17 cellular contexts compared by ENCODE assay signal in genomic region chr10:118373786-118374185, GRCh38. TPM values are rescaled to one million over a fixed set of nuclear protein-coding genes. Genes with fewer than 3 reads are reported as not detected.
DNase-seq lines count a peak whose midpoint lies in the region; FAIRE-seq and TF ChIP-seq lines count a peak whose summit lies in the region.
"Had no signal": no experiment of that assay in that cellular context is flagged by ENCODE, and none has a peak within 500 bp of the region (broad histone marks: within the 10 kb centered on the region; RNA-seq: fewer than 3 reads in every experiment).

No MANE protein-coding gene starts in this region.

- POLR2A ChIA-PET in MCF 10A (lab: Yijun Ruan, JAX): interaction anchor here (0.6 to 1.2 kb wide), 2 partner anchors 9 to 29 kb away, joined by 3 to 4 read pairs; no protein-coding TSS in a partner anchor
- POLR2A ChIA-PET in activated CD4-positive, alpha-beta memory T cell treated with anti-CD3 and anti-CD28 coated beads for 36 hours (lab: Charles Lee): no interaction called here

- H3K9ac ChIP-seq in adipocyte (ENCODE audit: low read length): no peak overlapping the region

- no TSS peak for BruUV-seq in MCF 10A (replicated peaks; lab: Mats Ljungman, UMichigan)

- TF ChIP-seq CTCF in MCF 10A (IDR thresholded peaks at IDR 0.05; ENCODE audit: unreplicated experiment) (no peak), breast epithelium (IDR thresholded peaks at IDR 0.05) (no peak)

- intact Hi-C loops in MCF 10A (cut with micrococcal nuclease): no loop called here
- intact Hi-C loops in breast epithelium (cut with DNase I; ENCODE audit: low total_unique reads): no loop called here
- intact Hi-C loops in activated CD4-positive, alpha-beta memory T cell treated with anti-CD3 and anti-CD28 coated beads for 36 hours (cut with micrococcal nuclease): no loop called here

- no peak overlapping the region for H3K4me3 Mint-ChIP-seq in MCF 10A (ENCODE audit: unreplicated experiment)
- no peak overlapping the region for H3K4me3 Mint-ChIP-seq in activated CD4-positive, alpha-beta memory T cell treated with anti-CD3 and anti-CD28 coated beads for 36 hours
- H3K4me3 Mint-ChIP-seq: activated B cell treated with CpG ODN at 0.5 μM for 24 hours, nephron had no signal

- H3K4me1 Mint-ChIP-seq in MCF 10A (ENCODE audit: insufficient read depth, unreplicated experiment): peaks cover 31% of the 10 kb centered on the region
- no peaks in the 10 kb centered on the region for H3K4me1 Mint-ChIP-seq in activated CD4-positive, alpha-beta memory T cell treated with anti-CD3 and anti-CD28 coated beads for 36 hours (ENCODE audit: low read depth)
- H3K4me1 Mint-ChIP-seq: activated B cell treated with CpG ODN at 0.5 μM for 24 hours had no signal

- FAIRE-seq in GM12891 (lab: Jason Lieb, UNC): no peak
- FAIRE-seq: GM12878 had no signal

- no peaks in the 10 kb centered on the region for H3K27me3 Mint-ChIP-seq in MCF 10A (ENCODE audit: insufficient read depth, unreplicated experiment)
- H3K27me3 Mint-ChIP-seq in activated CD4-positive, alpha-beta memory T cell treated with anti-CD3 and anti-CD28 coated beads for 36 hours: peaks cover 25% of the 10 kb centered on the region

- H3K27ac ChIP-seq in breast epithelium: no peak overlapping the region
- H3K27ac ChIP-seq: skin epidermis, tibial artery had no signal

- H3K4me1 ChIP-seq in breast epithelium (no peaks in the 10 kb centered on the region), adipocyte (ENCODE audit: control insufficient read depth, insufficient read depth, low read length) (peaks cover 4% of the 10 kb centered on the region)

- no peaks in the 10 kb centered on the region for H3K9me3 Mint-ChIP-seq in MCF 10A (ENCODE audit: unreplicated experiment)
- no peaks in the 10 kb centered on the region for H3K9me3 Mint-ChIP-seq in activated CD4-positive, alpha-beta memory T cell treated with anti-CD3 and anti-CD28 coated beads for 36 hours
- H3K9me3 Mint-ChIP-seq: activated B cell treated with CpG ODN at 0.5 μM for 24 hours, nephron had no signal

- H3K27me3 ChIP-seq in breast epithelium (no peaks in the 10 kb centered on the region), adipocyte (replicated peaks; ENCODE audit: control insufficient read depth, insufficient read depth, low read length) (peaks cover 6% of the 10 kb centered on the region)
- H3K27me3 ChIP-seq: tibial artery had no signal

- no peak overlapping the region for H3K27ac Mint-ChIP-seq in MCF 10A (ENCODE audit: low read depth, unreplicated experiment)
- no peak overlapping the region for H3K27ac Mint-ChIP-seq in activated CD4-positive, alpha-beta memory T cell treated with anti-CD3 and anti-CD28 coated beads for 36 hours
- H3K27ac Mint-ChIP-seq: activated B cell treated with CpG ODN at 0.5 μM for 24 hours, nephron had no signal

- TF ChIP-seq POLR2A in breast epithelium (IDR thresholded peaks at IDR 0.05): no peak
- no peak for TF ChIP-seq POLR2A in GM12891 (IDR thresholded peaks at IDR 0.05; ENCODE audit: low read depth, low read length)

- no peaks in the 10 kb centered on the region for H3K9me3 ChIP-seq in breast epithelium
- no peaks in the 10 kb centered on the region for H3K9me3 ChIP-seq in adipocyte (ENCODE audit: control insufficient read depth, low read length)
- H3K9me3 ChIP-seq: tibial artery had no signal

- H3K4me3 ChIP-seq in breast epithelium: no peak overlapping the region
- no peak overlapping the region for H3K4me3 ChIP-seq in adipocyte (ENCODE audit: low read length)
- H3K4me3 ChIP-seq: GM12878, skin epidermis, tibial artery had no signal

- peak; percentile 30 for DNase-seq in MCF 10A (ENCODE audit: unreplicated experiment)
- DNase-seq in breast epithelium (ENCODE audit: low spot score in 2 of 2): no peak
- DNase-seq in adipocyte (ENCODE audit: low read depth): peak; percentile 75
- DNase-seq in foreskin melanocyte: peak; percentile 70
- no peak for DNase-seq in NCI-H2171 (lab: John Stamatoyannopoulos, UW)
- DNase-seq in activated CD4-positive, alpha-beta memory T cell treated with anti-CD3 and anti-CD28 coated beads for 36 hours: no peak
- no peak for DNase-seq in iPS-NIHi11 (ENCODE audit: low spot score)
- DNase-seq in GM12891 (ENCODE audit: insufficient read length, low spot score): no peak
- DNase-seq: 8988T, activated B cell treated with CpG ODN at 0.5 μM for 24 hours, GOT3, NCI-H187, NCI-H82, tibial artery had no signal

- H3K36me3 Mint-ChIP-seq in MCF 10A (ENCODE audit: insufficient read depth, unreplicated experiment): no peaks in the 10 kb centered on the region
- H3K36me3 Mint-ChIP-seq in activated CD4-positive, alpha-beta memory T cell treated with anti-CD3 and anti-CD28 coated beads for 36 hours: no peaks in the 10 kb centered on the region

- H3K36me3 ChIP-seq in breast epithelium: no peaks in the 10 kb centered on the region
- H3K36me3 ChIP-seq in adipocyte (ENCODE audit: control insufficient read depth, insufficient read depth, low read length, severe bottlenecking): no peaks in the 10 kb centered on the region
- H3K36me3 ChIP-seq: tibial artery had no signal

- CTCF ChIA-PET in MCF 10A (lab: Yijun Ruan, JAX): interaction anchor here (0.6 to 0.9 kb wide), 2 partner anchors 81 to 91 kb away, joined by 3 to 4 read pairs; no protein-coding TSS in a partner anchor
- CTCF ChIA-PET in activated CD4-positive, alpha-beta memory T cell treated with anti-CD3 and anti-CD28 coated beads for 36 hours (lab: Charles Lee): no interaction called here

TF ChIP-seq in GM12891, 5 proteins besides CTCF, POLR2A, EP300 and RAD21:
- TF ChIP-seq PAX5 (IDR thresholded peaks at IDR 0.05; ENCODE audit: insufficient read depth, low read length, severe bottlenecking) (no peak), POLR2AphosphoS5 (IDR thresholded peaks at IDR 0.05; ENCODE audit: low read depth, low read length) (no peak), POU2F2 (IDR thresholded peaks at IDR 0.05; ENCODE audit: low read depth, low read length) (no peak), SPI1 (IDR thresholded peaks at IDR 0.05; ENCODE audit: low read depth, low read length) (no peak), TAF1 (IDR thresholded peaks at IDR 0.05; ENCODE audit: low read depth, low read length) (no peak)

RNA-seq across cellular contexts. Expression of gene FAM204A, which starts 31.7 kb away (rescaled TPM):
- 101 and 103 TPM in 2 replicates for total RNA-seq in MCF 10A (2022)
- total RNA-seq in breast epithelium: 10 to 100 TPM; 28.2 to 71.4 (median 59.6) TPM
- total RNA-seq in activated CD4-positive, alpha-beta memory T cell treated with anti-CD3 and anti-CD28 coated beads for 36 hours: 10 to 100 TPM; 63.5 to 64.8 TPM
- polyA plus RNA-seq in GM12891 (2012; ENCODE audit: low read depth, missing spikeins): 43.8 TPM

Comparison
In these comparisons a context has a peak if more than half of its experiments do, and no peak if none do; other contexts are left out.
1. DNase-seq: peak in MCF 10A (single experiment), adipocyte (single experiment) and foreskin melanocyte (single experiment); none in breast epithelium (0 of 2), NCI-H2171 (single experiment), activated CD4-positive, alpha-beta memory T cell treated with anti-CD3 and anti-CD28 coated beads for 36 hours (single experiment), iPS-NIHi11 (single experiment) and GM12891 (single experiment).